8 cellular contexts compared by ENCODE assay signal in genomic region chr2:11829947-11830707, GRCh38.
A peak's percentile ranks its signal among the peaks of the same experiment; 100 is the strongest.
DNase-seq lines count a peak whose midpoint lies in the region; ATAC-seq and TF ChIP-seq lines count a peak whose summit lies in the region.

No MANE protein-coding gene starts in this region.

- H3K27ac ChIP-seq in breast epithelium (peak overlapping the region; percentile 62 to 75), smooth muscle cell (ENCODE audit: low read depth) (peak overlapping the region; percentile 64)

- H3K9me3 ChIP-seq in breast epithelium (peaks cover 0 to 9% of the 10 kb centered on the region in 2 donors), smooth muscle cell (replicated peaks; ENCODE audit: low read depth) (no peaks in the 10 kb centered on the region)

- peak overlapping the region; percentile 81 for H3K4me2 ChIP-seq in smooth muscle cell

- H3K36me3 ChIP-seq in breast epithelium (no peaks in the 10 kb centered on the region), smooth muscle cell (ENCODE audit: low read depth) (no peaks in the 10 kb centered on the region)

- intact Hi-C loops in breast epithelium (cut with DNase I; ENCODE audit: low total_unique reads): no loop called here

- WGBS in smooth muscle cell (ENCODE audit: low lambda C conversion rate): 4% methylated on average over 17 of the region's 17 CpGs

- H3K4me3 ChIP-seq in breast epithelium (peak overlapping the region; percentile 15 to 59 (median 39)), smooth muscle cell (peak overlapping the region; percentile 41)

- TF ChIP-seq CTCF in breast epithelium (IDR thresholded peaks at IDR 0.05) (no peak), smooth muscle cell (IDR thresholded peaks at IDR 0.05; ENCODE audit: borderline replicate concordance, insufficient read depth, poor library complexity, severe bottlenecking) (peak; percentile 24)

- peak; percentile 16 to 59 for DNase-seq in NCI-H526 (lab: John Stamatoyannopoulos, UW)
- DNase-seq in NCI-H526 treated with DMSO at 0.1 percent for 48 hours (lab: John Stamatoyannopoulos, UW): no peak
- peak; percentile 53 for DNase-seq in NCI-H1105 (lab: John Stamatoyannopoulos, UW)
- peak; percentile 16 for DNase-seq in T-helper 9 cell
- peak; percentile 68 to 77 for DNase-seq in breast epithelium (ENCODE audit: low spot score in 2 of 2)
- DNase-seq in inferior parietal cortex (ENCODE audit: extremely low spot score): peak; percentile 71
- DNase-seq in smooth muscle cell (lab: John Stamatoyannopoulos, UW; ENCODE audit: unreplicated experiment): peak; percentile 30

- no peaks in the 10 kb centered on the region for H3K27me3 ChIP-seq in breast epithelium
- H3K27me3 ChIP-seq in smooth muscle cell (ENCODE audit: low read depth): no peaks in the 10 kb centered on the region

- H2AFZ ChIP-seq in smooth muscle cell (ENCODE audit: low read depth): peak overlapping the region; percentile 26

- H3F3A ChIP-seq in smooth muscle cell (ENCODE audit: low read depth): peaks cover 13% of the 10 kb centered on the region

- TF ChIP-seq POLR2A in breast epithelium (IDR thresholded peaks at IDR 0.05): no peak

- peak overlapping the region; percentile 32 for H3K9ac ChIP-seq in smooth muscle cell (ENCODE audit: low read depth)

- peaks cover 0 to 6% of the 10 kb centered on the region in 2 donors for H3K4me1 ChIP-seq in breast epithelium
- peaks cover 19% of the 10 kb centered on the region for H3K4me1 ChIP-seq in smooth muscle cell (ENCODE audit: low read depth)

- H3K79me2 ChIP-seq in smooth muscle cell (ENCODE audit: low read depth): no peaks in the 10 kb centered on the region

- no peaks in the 10 kb centered on the region for H4K20me1 ChIP-seq in smooth muscle cell (ENCODE audit: low read depth)

- ATAC-seq in HG02678 (IDR thresholded peaks at IDR 0.05; ENCODE audit: unreplicated experiment): peak; percentile 79
